ENCODE assay signal across 10 cellular contexts in genomic region chr5:172414618-172415599, GRCh38. TPM values are rescaled to one million over a fixed set of nuclear protein-coding genes. Genes with fewer than 3 reads are reported as not detected.
DNase-seq lines count a peak whose midpoint lies in the region; ATAC-seq and TF ChIP-seq lines count a peak whose summit lies in the region.
"Had no signal": no experiment of that assay in that cellular context is flagged by ENCODE, and none has a peak within 500 bp of the region (broad histone marks: within the 10 kb centered on the region; RNA-seq: fewer than 3 reads in every experiment).

No MANE protein-coding gene starts in this region.

- H3K9ac ChIP-seq in mesenchymal stem cell (ENCODE audit: low read length) = peak overlapping the region; percentile 80

- peak overlapping the region; percentile 10 to 59 for H2BK12ac ChIP-seq in mesenchymal stem cell (ENCODE audit: low read length in 2 of 2)

- H2BK5ac ChIP-seq in mesenchymal stem cell (ENCODE audit: low read depth, low read length, poor library complexity, severe bottlenecking) = no peak overlapping the region

- H3K36me3 ChIP-seq in mesenchymal stem cell (ENCODE audit: control insufficient read depth in 1 of 2, insufficient read depth in 2 of 2, low read depth in 1 of 2, low read length in 2 of 2) (peaks cover 34 to 48% of the 10 kb centered on the region in 2 experiments), tibial nerve (no peaks in the 10 kb centered on the region)

- H4K8ac ChIP-seq in mesenchymal stem cell (ENCODE audit: low read length) = peak overlapping the region; percentile 45

- peaks cover 23% of the 10 kb centered on the region for H3K79me1 ChIP-seq in mesenchymal stem cell (replicated peaks; ENCODE audit: low read length, poor library complexity, severe bottlenecking)

- H2BK15ac ChIP-seq in mesenchymal stem cell (ENCODE audit: low read depth, poor library complexity, severe bottlenecking) = no peak overlapping the region

- TF ChIP-seq EP300 in tibial nerve (IDR thresholded peaks at IDR 0.05) = peak in 1 of 2 donors; percentile 59

- 93% methylated on average over 13 of the region's 13 CpGs for WGBS in mesenchymal stem cell
- 25 to 39% methylated on average over 13 of the region's 13 CpGs for WGBS in tibial nerve, 2 donors

- no peak overlapping the region for H3K4me2 ChIP-seq in mesenchymal stem cell (ENCODE audit: low read length, poor library complexity, severe bottlenecking)

- no peak for TF ChIP-seq CTCF in tibial nerve (IDR thresholded peaks at IDR 0.05)

- no peak overlapping the region for H2AFZ ChIP-seq in mesenchymal stem cell (ENCODE audit: low read depth, low read length)

- ATAC-seq in HG03571 (IDR thresholded peaks at IDR 0.05; ENCODE audit: unreplicated experiment) = no peak
- ATAC-seq: activated CD8-positive, alpha-beta T cell treated with anti-CD3 and anti-CD28 coated beads, Interleukin-2, amount 10 ng/mL, durations not matched to agents 7 days and 5 days; stimulated activated naive CD8-positive, alpha-beta T cell treated with anti-CD3 and anti-CD28 coated beads, Interleukin-15, Interleukin-2, amounts not matched to agents 100 U/mL and 50 U/mL, for 24 hours had no signal

- H2BK120ac ChIP-seq in mesenchymal stem cell (ENCODE audit: low read depth, low read length) = no peak overlapping the region

- H3K9me3 ChIP-seq in mesenchymal stem cell (ENCODE audit: control insufficient read depth, low read length) = no peaks in the 10 kb centered on the region
- no peaks in the 10 kb centered on the region for H3K9me3 ChIP-seq in tibial nerve

- no peak overlapping the region for H3K23ac ChIP-seq in mesenchymal stem cell (ENCODE audit: low read length in 2 of 2)

- H2AK5ac ChIP-seq in mesenchymal stem cell (ENCODE audit: low read length, severe bottlenecking) = peak overlapping the region; percentile 11

- H3K18ac ChIP-seq in mesenchymal stem cell (ENCODE audit: low read depth in 1 of 2, low read length in 2 of 2) = no peak overlapping the region

- DNase-seq in M059J (ENCODE audit: low read depth) = peak; percentile 86
- no peak for DNase-seq in mesenchymal stem cell
- DNase-seq in tibial nerve (ENCODE audit: low spot score in 2 of 2) = peak; percentile 64 to 71
- DNase-seq in NCI-H2227 (lab: John Stamatoyannopoulos, UW; ENCODE audit: unreplicated experiment) = no peak
- DNase-seq in stimulated activated CD4-positive, alpha-beta T cell treated with anti-CD3 and anti-CD28 coated beads, Interleukin-15, amount 100 ng/mL, for 24 hours = no peak
- DNase-seq in OCI-M1 (lab: John Stamatoyannopoulos, UW) = no peak
- DNase-seq: activated CD8-positive, alpha-beta T cell treated with anti-CD3 and anti-CD28 coated beads, Interleukin-2, amount 10 ng/mL, durations not matched to agents 7 days and 5 days; stimulated activated naive CD8-positive, alpha-beta T cell treated with anti-CD3 and anti-CD28 coated beads, Interleukin-15, Interleukin-2, amounts not matched to agents 100 U/mL and 50 U/mL, for 24 hours had no signal

- no peak overlapping the region for H3K14ac ChIP-seq in mesenchymal stem cell (ENCODE audit: low read length in 2 of 2)

- TF ChIP-seq POLR2A in tibial nerve (IDR thresholded peaks at IDR 0.05) = peak in 1 of 2 donors; percentile 7

- H3K4ac ChIP-seq in mesenchymal stem cell (ENCODE audit: low read depth in 1 of 2, low read length in 2 of 2) = no peak overlapping the region

- no peak overlapping the region for H4K91ac ChIP-seq in mesenchymal stem cell (ENCODE audit: low read length)

- H3K27me3 ChIP-seq in mesenchymal stem cell (ENCODE audit: control insufficient read depth in 1 of 2, insufficient read depth in 1 of 2, low read length in 2 of 2) = no peaks in the 10 kb centered on the region
- no peaks in the 10 kb centered on the region for H3K27me3 ChIP-seq in tibial nerve

- H3K4me1 ChIP-seq in mesenchymal stem cell (ENCODE audit: control insufficient read depth, insufficient read depth, low read depth, low read length) (peaks cover 45% of the 10 kb centered on the region), tibial nerve (peaks cover 7 to 89% (median 67%) of the 10 kb centered on the region in 4 donors)

- peak overlapping the region in 1 of 2 experiments; percentile 9 for H3K4me3 ChIP-seq in mesenchymal stem cell (ENCODE audit: insufficient read depth in 1 of 2, low read depth in 1 of 2, low read length in 2 of 2)
- no peak overlapping the region for H3K4me3 ChIP-seq in tibial nerve

- H3K27ac ChIP-seq in cingulate gyrus (ENCODE audit: low read depth, low read length) = peak overlapping the region; percentile 30
- no peak overlapping the region for H3K27ac ChIP-seq in mesenchymal stem cell (ENCODE audit: low read length, poor library complexity, severe bottlenecking)
- peak overlapping the region; percentile 71 to 97 (median 84) for H3K27ac ChIP-seq in tibial nerve

RNA-seq across cellular contexts. Expression of gene SH3PXD2B, which starts 39.4 kb away (rescaled TPM):
- total RNA-seq in M059J (2014; rRNA removed; shearing (Covaris generic)) = 8.5 and 15.7 TPM in 2 replicates
- 25.7 TPM for polyA plus RNA-seq in mesenchymal stem cell (2013, experiment 1 of 2)
- polyA plus RNA-seq in mesenchymal stem cell (2013, experiment 2 of 2) = 23.0 TPM
- 10 to 100 TPM; 27.8 to 52.6 (median 44.4) TPM for total RNA-seq in tibial nerve

Comparison
In these comparisons a context has a peak if more than half of its experiments do, and no peak if none do; other contexts are left out.
1. DNase-seq: peak in M059J (single experiment) and tibial nerve (2 of 2); none in mesenchymal stem cell (single experiment), NCI-H2227 (single experiment), stimulated activated CD4-positive, alpha-beta T cell treated with anti-CD3 and anti-CD28 coated beads, Interleukin-15, amount 100 ng/mL, for 24 hours (single experiment) and OCI-M1 (single experiment).